In genomic region chr1:203607169-203607873, GRCh38 we compare ENCODE assay signal across 2 cellular contexts.
TF ChIP-seq lines count a peak whose summit lies in the region.

No MANE protein-coding gene starts in this region.

TF ChIP-seq in IMR-90, 13 proteins besides CTCF, POLR2A, EP300 and RAD21:
- TF ChIP-seq, protein P1, sequence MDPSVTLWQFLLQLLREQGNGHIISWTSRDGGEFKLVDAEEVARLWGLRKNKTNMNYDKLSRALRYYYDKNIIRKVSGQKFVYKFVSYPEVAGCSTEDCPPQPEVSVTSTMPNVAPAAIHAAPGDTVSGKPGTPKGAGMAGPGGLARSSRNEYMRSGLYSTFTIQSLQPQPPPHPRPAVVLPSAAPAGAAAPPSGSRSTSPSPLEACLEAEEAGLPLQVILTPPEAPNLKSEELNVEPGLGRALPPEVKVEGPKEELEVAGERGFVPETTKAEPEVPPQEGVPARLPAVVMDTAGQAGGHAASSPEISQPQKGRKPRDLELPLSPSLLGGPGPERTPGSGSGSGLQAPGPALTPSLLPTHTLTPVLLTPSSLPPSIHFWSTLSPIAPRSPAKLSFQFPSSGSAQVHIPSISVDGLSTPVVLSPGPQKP (IDR thresholded peaks at IDR 0.05; ENCODE audit: borderline replicate concordance, low read depth, low read length) = no peak
- TF ChIP-seq CHD1 (IDR thresholded peaks at IDR 0.05; ENCODE audit: low read depth, low read length) (no peak), MAFK (IDR thresholded peaks at IDR 0.05; ENCODE audit: low read depth, low read length) (no peak; the same call in 1 of the 2 replicates), CEBPB (IDR thresholded peaks at IDR 0.05; ENCODE audit: low read depth, low read length) (peak; percentile 62), MXI1 (IDR thresholded peaks at IDR 0.05; ENCODE audit: borderline replicate concordance, low read depth, low read length) (peak; percentile 75; the same call in 1 of the 2 replicates), SMC3 (IDR thresholded peaks at IDR 0.05; ENCODE audit: low read depth, low read length) (no peak), RFX5 (IDR thresholded peaks at IDR 0.05; ENCODE audit: low read depth, low read length) (no peak), NFE2L2 (IDR thresholded peaks at IDR 0.05; ENCODE audit: low read depth, low read length) (no peak), RCOR1 (IDR thresholded peaks at IDR 0.05; ENCODE audit: insufficient replicate concordance, low read length) (no peak), MAZ (IDR thresholded peaks at IDR 0.05; ENCODE audit: borderline replicate concordance, low read depth, low read length) (peak; percentile 70; the same call in 1 of the 2 replicates), FOS (IDR thresholded peaks at IDR 0.05; ENCODE audit: low read depth, low read length) (peak; percentile 92), BHLHE40 (IDR thresholded peaks at IDR 0.05; ENCODE audit: low read depth, low read length) (peak; percentile 57)
- TF ChIP-seq, protein P2, sequence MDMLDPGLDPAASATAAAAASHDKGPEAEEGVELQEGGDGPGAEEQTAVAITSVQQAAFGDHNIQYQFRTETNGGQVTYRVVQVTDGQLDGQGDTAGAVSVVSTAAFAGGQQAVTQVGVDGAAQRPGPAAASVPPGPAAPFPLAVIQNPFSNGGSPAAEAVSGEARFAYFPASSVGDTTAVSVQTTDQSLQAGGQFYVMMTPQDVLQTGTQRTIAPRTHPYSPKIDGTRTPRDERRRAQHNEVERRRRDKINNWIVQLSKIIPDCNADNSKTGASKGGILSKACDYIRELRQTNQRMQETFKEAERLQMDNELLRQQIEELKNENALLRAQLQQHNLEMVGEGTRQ (IDR thresholded peaks at IDR 0.05; ENCODE audit: low read depth, low read length) = 0 out of 2 replicates have a peak, but pooled peaks have one; percentile 22

TF ChIP-seq in K562, 482 proteins besides CTCF, POLR2A, EP300 and RAD21 (continues in another document):
- TF ChIP-seq LARP7 (IDR thresholded peaks at IDR 0.05) (no peak), CEBPB (tag; IDR thresholded peaks at IDR 0.05) (peak; percentile 18; the same call in 1 of the 2 replicates), ZNF316 (IDR thresholded peaks at IDR 0.05) (no peak), MEIS2 (IDR thresholded peaks at IDR 0.05; ENCODE audit: partially characterized antibody) (peak; percentile 19), TSHZ1 (CRISPR knock-in tag; IDR thresholded peaks at IDR 0.05) (no peak), ESRRA (IDR thresholded peaks at IDR 0.05; ENCODE audit: borderline replicate concordance, low read depth) (peak; percentile 90; the same call in 1 of the 2 replicates), MTA3 (IDR thresholded peaks at IDR 0.05; ENCODE audit: borderline replicate concordance) (no peak), JUND (IDR thresholded peaks at IDR 0.05; ENCODE audit: borderline replicate concordance, low read depth, low read length) (peak; percentile 98), JUND (tag; IDR thresholded peaks at IDR 0.05; ENCODE audit: borderline replicate concordance, low read depth, low read length) (peak; percentile 96; the same call in 2 of the 3 replicates), RCOR1 (IDR thresholded peaks at IDR 0.05; ENCODE audit: borderline replicate concordance in 1 of 2, low read depth in 2 of 2, low read length in 2 of 2) (peak in 1 of 2 experiments; percentile 45; a peak in 1 of 4 replicates), TAL1 (IDR thresholded peaks at IDR 0.05) (peak; percentile 9; the same call in 1 of the 2 replicates), SMARCB1 (IDR thresholded peaks at IDR 0.05; ENCODE audit: insufficient read length, low read depth) (no peak), STAT5B (CRISPR knock-in tag; IDR thresholded peaks at IDR 0.05) (no peak), PRPF4 (IDR thresholded peaks at IDR 0.05; ENCODE audit: insufficient read depth, low read depth, low read length, poor library complexity, severe bottlenecking) (no peak), MYC (IDR thresholded peaks at IDR 0.05; ENCODE audit: low read depth, low read length) (0 out of 2 replicates have a peak, but pooled peaks have one; percentile 57), MYC (CRISPR knock-in tag; IDR thresholded peaks at IDR 0.05; ENCODE audit: borderline replicate concordance, low read depth) (no peak), PHF21A (IDR thresholded peaks at IDR 0.05; ENCODE audit: borderline replicate concordance, low read depth) (no peak), KDM1A (IDR thresholded peaks at IDR 0.05) (peak in 1 of 2 experiments; percentile 21; a peak in 1 of 4 replicates), FOXA1 (IDR thresholded peaks at IDR 0.05; ENCODE audit: borderline replicate concordance) (no peak), TAF9B (IDR thresholded peaks at IDR 0.05; ENCODE audit: partially characterized antibody) (no peak), ZNF121 (CRISPR knock-in tag; conservative IDR thresholded peaks at IDR 0.05) (no peak), ZNF449 (CRISPR knock-in tag; IDR thresholded peaks at IDR 0.05) (no peak), SRF (CRISPR knock-in tag; IDR thresholded peaks at IDR 0.05) (no peak), E2F5 (CRISPR knock-in tag; IDR thresholded peaks at IDR 0.05) (no peak), THAP7 (CRISPR knock-in tag; IDR thresholded peaks at IDR 0.05) (no peak), CAMTA2 (CRISPR knock-in tag; conservative IDR thresholded peaks at IDR 0.05) (no peak), KDM5B (IDR thresholded peaks at IDR 0.05; ENCODE audit: insufficient replicate concordance, low read depth, low read length) (no peak), TEAD2 (tag; IDR thresholded peaks at IDR 0.05) (no peak), ZNF140 (CRISPR knock-in tag; IDR thresholded peaks at IDR 0.05) (no peak), TRIM28 (IDR thresholded peaks at IDR 0.05) (no peak), FOXM1 (IDR thresholded peaks at IDR 0.05; ENCODE audit: low read depth) (no peak), FOXM1 (CRISPR knock-in tag; IDR thresholded peaks at IDR 0.05; ENCODE audit: low read depth) (no peak), SMAD4 (CRISPR knock-in tag; conservative IDR thresholded peaks at IDR 0.05) (peak; percentile 56), XRCC5 (IDR thresholded peaks at IDR 0.05; ENCODE audit: low read depth, low read length) (no peak), FOXP1 (CRISPR knock-in tag; IDR thresholded peaks at IDR 0.05) (no peak), ZNF184 (CRISPR knock-in tag; IDR thresholded peaks at IDR 0.05) (no peak), PTBP1 (IDR thresholded peaks at IDR 0.05; ENCODE audit: low read depth, low read length) (no peak), CBFA2T3 (IDR thresholded peaks at IDR 0.05) (peak; percentile 41; the same call in 1 of the 2 replicates), JUNB (CRISPR knock-in tag; conservative IDR thresholded peaks at IDR 0.05) (peak; percentile 59; the same call in 1 of the 2 replicates), HIVEP1 (CRISPR knock-in tag; IDR thresholded peaks at IDR 0.05) (no peak), SMARCE1 (IDR thresholded peaks at IDR 0.05) (peak; percentile 97), ETS2 (tag; IDR thresholded peaks at IDR 0.05; ENCODE audit: borderline replicate concordance, poor library complexity, severe bottlenecking) (no peak), NEUROD1 (IDR thresholded peaks at IDR 0.05; ENCODE audit: borderline replicate concordance, low read depth, low read length, partially characterized antibody) (peak; percentile 74), HMGN3 (IDR thresholded peaks at IDR 0.05; ENCODE audit: borderline replicate concordance, extremely low read depth, insufficient read length, low read depth, low read length) (no peak), CBFB (CRISPR knock-in tag; IDR thresholded peaks at IDR 0.05) (no peak), E4F1 (CRISPR knock-in tag; IDR thresholded peaks at IDR 0.05; ENCODE audit: borderline replicate concordance) (no peak), SOX6 (IDR thresholded peaks at IDR 0.05) (peak; percentile 79; the same call in 1 of the 2 replicates), ZBTB8A (IDR thresholded peaks at IDR 0.05; ENCODE audit: partially characterized antibody) (no peak), SNIP1 (IDR thresholded peaks at IDR 0.05; ENCODE audit: low read depth) (no peak), SMARCC2 (IDR thresholded peaks at IDR 0.05; ENCODE audit: low read depth) (peak; percentile 63; the same call in 1 of the 2 replicates), BRD4 (IDR thresholded peaks at IDR 0.05) (no peak), SAFB (IDR thresholded peaks at IDR 0.05; ENCODE audit: borderline replicate concordance, low read depth, low read length) (no peak), TRIM24 (IDR thresholded peaks at IDR 0.05) (no peak), FOSL1 (tag; conservative IDR thresholded peaks at IDR 0.05) (peak; percentile 97)
- TF ChIP-seq, protein P3, sequence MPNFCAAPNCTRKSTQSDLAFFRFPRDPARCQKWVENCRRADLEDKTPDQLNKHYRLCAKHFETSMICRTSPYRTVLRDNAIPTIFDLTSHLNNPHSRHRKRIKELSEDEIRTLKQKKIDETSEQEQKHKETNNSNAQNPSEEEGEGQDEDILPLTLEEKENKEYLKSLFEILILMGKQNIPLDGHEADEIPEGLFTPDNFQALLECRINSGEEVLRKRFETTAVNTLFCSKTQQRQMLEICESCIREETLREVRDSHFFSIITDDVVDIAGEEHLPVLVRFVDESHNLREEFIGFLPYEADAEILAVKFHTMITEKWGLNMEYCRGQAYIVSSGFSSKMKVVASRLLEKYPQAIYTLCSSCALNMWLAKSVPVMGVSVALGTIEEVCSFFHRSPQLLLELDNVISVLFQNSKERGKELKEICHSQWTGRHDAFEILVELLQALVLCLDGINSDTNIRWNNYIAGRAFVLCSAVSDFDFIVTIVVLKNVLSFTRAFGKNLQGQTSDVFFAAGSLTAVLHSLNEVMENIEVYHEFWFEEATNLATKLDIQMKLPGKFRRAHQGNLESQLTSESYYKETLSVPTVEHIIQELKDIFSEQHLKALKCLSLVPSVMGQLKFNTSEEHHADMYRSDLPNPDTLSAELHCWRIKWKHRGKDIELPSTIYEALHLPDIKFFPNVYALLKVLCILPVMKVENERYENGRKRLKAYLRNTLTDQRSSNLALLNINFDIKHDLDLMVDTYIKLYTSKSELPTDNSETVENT (CRISPR knock-in tag; IDR thresholded peaks at IDR 0.05) = no peak
